Comparison of ENCODE assay signal across 8 cellular contexts in the genomic region with DNA sequence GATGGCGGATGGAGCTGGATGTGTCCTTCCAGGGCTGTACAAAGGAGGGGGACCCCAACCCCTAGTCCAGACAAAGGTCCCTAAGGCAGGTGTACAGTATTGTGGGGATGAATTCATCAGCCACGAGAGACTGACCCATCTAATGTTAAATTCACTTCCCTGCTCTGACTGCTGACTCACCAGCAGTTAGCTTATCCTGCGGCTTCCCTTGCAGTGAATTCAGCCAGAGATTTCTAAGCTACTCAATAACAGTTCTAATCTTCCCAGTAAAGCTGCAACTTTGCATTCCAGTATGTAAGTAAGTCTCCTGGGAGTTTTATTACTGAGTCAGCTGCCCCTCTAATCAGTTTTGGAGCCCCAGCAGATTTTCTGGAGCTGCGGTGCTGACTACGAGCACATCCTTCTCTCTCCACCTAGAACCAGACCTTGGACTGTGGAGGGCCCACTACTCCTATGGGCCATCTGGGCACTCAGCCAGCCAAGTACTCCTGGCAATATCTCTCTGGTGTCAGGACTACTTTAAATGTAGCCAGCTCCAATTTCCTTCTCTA. TPM values are rescaled to one million over a fixed set of nuclear protein-coding genes. Genes with fewer than 3 reads are reported as not detected.
DNase-seq lines count a peak whose midpoint lies in the region; ATAC-seq, FAIRE-seq and TF ChIP-seq lines count a peak whose summit lies in the region.

No MANE protein-coding gene starts in this region.

- no peaks in the 10 kb centered on the region for H3K27me3 ChIP-seq in CD4-positive, CD25-positive, alpha-beta regulatory T cell (ENCODE audit: control insufficient read depth, insufficient read depth, low read length)
- H3K27me3 ChIP-seq in HepG2 (ENCODE audit: control insufficient read depth in 1 of 2, insufficient read depth in 2 of 2, low read length in 2 of 2), result no peaks in the 10 kb centered on the region

- POLR2A ChIA-PET in HepG2 (lab: Yijun Ruan, JAX), result interaction anchor here (1.1 to 1.5 kb wide), 7 partner anchors 9 to 75 kb away, joined by 3 to 8 read pairs (median 3); a partner anchor contains a TSS

- peaks cover 5% of the 10 kb centered on the region for H3K36me3 Mint-ChIP-seq in CD4-positive, CD25-positive, alpha-beta regulatory T cell
- H3K36me3 Mint-ChIP-seq in type B pancreatic cell, result peaks cover 19% of the 10 kb centered on the region

- H3K27ac Mint-ChIP-seq in CD4-positive, CD25-positive, alpha-beta regulatory T cell, result peak overlapping the region in 2 of 3 donors; percentile 21 to 78
- H3K27ac Mint-ChIP-seq in type B pancreatic cell, result peak overlapping the region; percentile 47

- FAIRE-seq in HepG2 (lab: Jason Lieb, UNC), result no peak

- no peak for TF ChIP-seq RAD21 in HepG2 (CRISPR knock-in tag; IDR thresholded peaks at IDR 0.05)

- TF ChIP-seq CTCF in astrocyte of the spinal cord (IDR thresholded peaks at IDR 0.05; ENCODE audit: low read depth, low read length), result no peak
- no peak for TF ChIP-seq CTCF in HepG2 (CRISPR knock-in tag; IDR thresholded peaks at IDR 0.05)
- TF ChIP-seq CTCF in type B pancreatic cell (conservative IDR thresholded peaks at IDR 0.05), result no peak

- TF ChIP-seq EP300 in HepG2 (IDR thresholded peaks at IDR 0.05; ENCODE audit: low read depth in 2 of 2, low read length in 2 of 2) (no peak), HepG2 (CRISPR knock-in tag; IDR thresholded peaks at IDR 0.05; ENCODE audit: borderline replicate concordance) (no peak)

- H3K79me2 ChIP-seq in HepG2 (ENCODE audit: insufficient read depth, low read length), result peaks cover 89% of the 10 kb centered on the region

- H3K4me2 ChIP-seq in HepG2 (ENCODE audit: low read depth, low read length), result peak overlapping the region; percentile 41

- H3K9me3 Mint-ChIP-seq in CD4-positive, CD25-positive, alpha-beta regulatory T cell, result peaks cover 0 to 7% (median 0%) of the 10 kb centered on the region in 7 donors
- H3K9me3 Mint-ChIP-seq in type B pancreatic cell, result no peaks in the 10 kb centered on the region

- H3K27me3 Mint-ChIP-seq in CD4-positive, CD25-positive, alpha-beta regulatory T cell, result no peaks in the 10 kb centered on the region
- H3K27me3 Mint-ChIP-seq in type B pancreatic cell, result no peaks in the 10 kb centered on the region

- H3K9ac ChIP-seq in HepG2 (ENCODE audit: insufficient read depth, low read depth, low read length), result no peak overlapping the region

- intact Hi-C loops in HepG2 (cut with micrococcal nuclease; ENCODE audit: unreplicated experiment), result loop anchor here (1.0 kb wide), 1 partner anchor 11 kb away; no protein-coding TSS in a partner anchor

- H3K4me1 ChIP-seq in CD4-positive, CD25-positive, alpha-beta regulatory T cell (ENCODE audit: control insufficient read depth, insufficient read depth, low read length, poor library complexity, severe bottlenecking), result peaks cover 33% of the 10 kb centered on the region
- peaks cover 42% of the 10 kb centered on the region for H3K4me1 ChIP-seq in HepG2 (ENCODE audit: insufficient read depth, low read length)

- H3K9me3 ChIP-seq in CD4-positive, CD25-positive, alpha-beta regulatory T cell (ENCODE audit: control insufficient read depth in 2 of 2, low read length in 2 of 2), result no peaks in the 10 kb centered on the region
- H3K9me3 ChIP-seq in HepG2 (ENCODE audit: low read length), result no peaks in the 10 kb centered on the region

- DNase-seq in CD4-positive, CD25-positive, alpha-beta regulatory T cell, result no peak
- peak; percentile 96 for DNase-seq in LHCN-M2 (ENCODE audit: low read depth)
- peak; percentile 96 for DNase-seq in astrocyte of the spinal cord (ENCODE audit: low read depth, low spot score)
- DNase-seq in HepG2 (ENCODE audit: low spot score), result peak; percentile 63
- DNase-seq in type B pancreatic cell (ENCODE audit: extremely low spot score, unreplicated experiment), result no peak
- no peak for DNase-seq in activated naive CD4-positive, alpha-beta T cell (lab: John Stamatoyannopoulos, UW)
- DNase-seq in KBM-7, result no peak

- no peak for TF ChIP-seq POLR2A in HepG2 (IDR thresholded peaks at IDR 0.05; ENCODE audit: insufficient read depth in 1 of 2, low read depth in 2 of 2, low read length in 2 of 2)

- H3K4me3 ChIP-seq in CD4-positive, CD25-positive, alpha-beta regulatory T cell (ENCODE audit: low read depth, low read length), result no peak overlapping the region
- H3K4me3 ChIP-seq in astrocyte of the spinal cord (ENCODE audit: low read depth, low read length) (no peak overlapping the region), HepG2 (replicated peaks in 1 of 3; ENCODE audit: insufficient read depth in 1 of 3, low read depth in 2 of 3, low read length in 3 of 3) (no peak overlapping the region)

- H2AFZ ChIP-seq in HepG2 (ENCODE audit: low read length), result no peak overlapping the region

- no peak for ATAC-seq in CD4-positive, CD25-positive, alpha-beta regulatory T cell (ENCODE audit: low read depth in 2 of 2)
- ATAC-seq in HepG2 (peak; percentile 99), HG03432 (IDR thresholded peaks at IDR 0.05; ENCODE audit: unreplicated experiment) (no peak)

- H3K4me1 Mint-ChIP-seq in CD4-positive, CD25-positive, alpha-beta regulatory T cell, result peaks cover 53 to 95% (median 66%) of the 10 kb centered on the region in 4 donors
- peaks cover 33% of the 10 kb centered on the region for H3K4me1 Mint-ChIP-seq in type B pancreatic cell (ENCODE audit: unreplicated experiment)

- peaks cover 28% of the 10 kb centered on the region for H4K20me1 ChIP-seq in HepG2 (ENCODE audit: insufficient read depth, low read length)

- no peak overlapping the region for H3K27ac ChIP-seq in CD4-positive, CD25-positive, alpha-beta regulatory T cell (ENCODE audit: insufficient read depth, low read length, poor library complexity, severe bottlenecking)
- H3K27ac ChIP-seq in HepG2 (ENCODE audit: extremely low read length, insufficient read depth, low read length), result peak overlapping the region; percentile 32

- CTCF ChIA-PET in HepG2 (lab: Yijun Ruan, JAX; ENCODE audit: low intra/inter-chr PET ratio, low total read pairs), result no interaction called here

- in situ Hi-C loops in astrocyte of the spinal cord (cut with HindIII; ENCODE audit: low sequenced_read_pairs) (no loop called here), HepG2 (cut with HindIII; ENCODE audit: extremely low pct_ligation_motif_present, low pct_unique_long_range_greater_than_20kb) (no loop called here), KBM-7 (cut with MboI; ENCODE audit: low pct_unique_long_range_greater_than_20kb, low sequenced_read_pairs) (no loop called here)

- 28% methylated on average over 5 of the region's 5 CpGs for WGBS in HepG2 (ENCODE audit: low lambda C conversion rate)

- H3K36me3 ChIP-seq in CD4-positive, CD25-positive, alpha-beta regulatory T cell (ENCODE audit: control insufficient read depth, insufficient read depth, low read length), result peaks cover 2% of the 10 kb centered on the region
- 0 out of 5 replicates have a peak, but pooled peaks cover 0 to 2% of the 10 kb centered on the region in 2 experiments for H3K36me3 ChIP-seq in HepG2 (replicated peaks in 1 of 2; ENCODE audit: control insufficient read depth in 1 of 2, insufficient read depth in 2 of 2, low read length in 2 of 2)

- BruUV-seq in HepG2 (replicated peaks; lab: Mats Ljungman, UMichigan), result no TSS peak

- H3K4me3 Mint-ChIP-seq in CD4-positive, CD25-positive, alpha-beta regulatory T cell, result peak overlapping the region in 1 of 4 donors; percentile 82
- peak overlapping the region; percentile 4 for H3K4me3 Mint-ChIP-seq in type B pancreatic cell

RNA-seq across cellular contexts. Expression of a gene that starts 16.1 kb away (rescaled TPM):
- total RNA-seq in CD4-positive, CD25-positive, alpha-beta regulatory T cell, result 87.8 TPM
- polyA plus RNA-seq in CD4-positive, CD25-positive, alpha-beta regulatory T cell, result 10 to 100 TPM; 18.8 to 21.7 (median 20.6) TPM
- total RNA-seq in LHCN-M2 (2014; rRNA removed), result 28.8 and 34.8 TPM in 2 replicates
- polyA plus RNA-seq in LHCN-M2 (2012), result 52.7 TPM
- 15.7 TPM in 2 replicates for total RNA-seq in HepG2 (2016; rRNA removed; fragmentation: Illumina TruSeq; extraction: Trizol)
- total RNA-seq in HepG2 (2016; cell fraction: cytosol; rRNA removed; fragmentation: Illumina TruSeq; extraction: Trizol; ENCODE audit: low read depth), result 3.3 and 3.4 TPM in 2 replicates
- 13.5 and 16.1 TPM in 2 replicates for total RNA-seq in HepG2 (2016; cell fraction: insoluble cytoplasmic fraction; rRNA removed; fragmentation: Illumina TruSeq; extraction: Trizol)
- total RNA-seq in HepG2 (2016; cell fraction: membrane; rRNA removed; fragmentation: Illumina TruSeq; extraction: Trizol), result 19.9 and 20.6 TPM in 2 replicates
- 22.5 and 25.2 TPM in 2 replicates for total RNA-seq in HepG2 (2016; cell fraction: nucleus; rRNA removed; fragmentation: Illumina TruSeq; extraction: Trizol)
- 33.5 and 37.5 TPM in 2 replicates for polyA plus RNA-seq in HepG2 (2011; rRNA removed)
- 35.6 and 46.0 TPM in 2 replicates for polyA plus RNA-seq in HepG2 (2011; cell fraction: cytosol; rRNA removed)
- 14.7 and 19.1 TPM in 2 replicates for polyA plus RNA-seq in HepG2 (2011; cell fraction: nucleus; rRNA removed)
- 57.7 and 61.1 TPM in 2 replicates for polyA plus RNA-seq in HepG2 (2012)
- polyA plus RNA-seq in HepG2 (2016; cell fraction: cytosol; fragmentation: Illumina TruSeq; extraction: Trizol; ENCODE audit: low read depth), result 5.0 and 5.4 TPM in 2 replicates
- polyA plus RNA-seq in HepG2 (2016; cell fraction: insoluble cytoplasmic fraction; fragmentation: Illumina TruSeq; extraction: Trizol; ENCODE audit: low read depth), result 21.1 and 25.1 TPM in 2 replicates
- polyA plus RNA-seq in HepG2 (2016; cell fraction: membrane; fragmentation: Illumina TruSeq; extraction: Trizol; ENCODE audit: low read depth), result 21.2 TPM in 2 replicates
- 40.6 and 42.3 TPM in 2 replicates for polyA plus RNA-seq in HepG2 (2016; cell fraction: nucleus; fragmentation: Illumina TruSeq; extraction: Trizol; ENCODE audit: insufficient read depth, low read depth)
- polyA minus RNA-seq in HepG2 (2011; rRNA and poly(A)+ RNA removed; ENCODE audit: low replicate concordance), result 78.3 and 316 TPM in 2 replicates
- 35.8 and 41.0 TPM in 2 replicates for polyA minus RNA-seq in HepG2 (2011; cell fraction: cytosol; rRNA and poly(A)+ RNA removed)
- polyA minus RNA-seq in HepG2 (2011; cell fraction: nucleus; rRNA and poly(A)+ RNA removed), result 17.3 and 22.3 TPM in 2 replicates
- total RNA-seq in type B pancreatic cell (ENCODE audit: low replicate concordance), result 91.9 and 150 TPM in 2 replicates

Comparison
In these comparisons a context has a peak if more than half of its experiments do, and no peak if none do; other contexts are left out.
1. DNase-seq: peak in LHCN-M2 (single experiment), astrocyte of the spinal cord (single experiment) and HepG2 (single experiment); none in CD4-positive, CD25-positive, alpha-beta regulatory T cell (0 of 3), type B pancreatic cell (single experiment), activated naive CD4-positive, alpha-beta T cell (0 of 4) and KBM-7 (single experiment).